12 cellular contexts compared by ENCODE assay signal in genomic region chr10:7667262-7668141, GRCh38. TPM values are rescaled to one million over a fixed set of nuclear protein-coding genes. Genes with fewer than 3 reads are reported as not detected.
DNase-seq lines count a peak whose midpoint lies in the region; ATAC-seq and TF ChIP-seq lines count a peak whose summit lies in the region.
"Had no signal": no experiment of that assay in that cellular context is flagged by ENCODE, and none has a peak within 500 bp of the region (broad histone marks: within the 10 kb centered on the region; RNA-seq: fewer than 3 reads in every experiment).

No MANE protein-coding gene starts in this region.

- peaks cover 64% of the 10 kb centered on the region for H3K27me3 Mint-ChIP-seq in Calu3 (ENCODE audit: unreplicated experiment)

- TF ChIP-seq CTCF in Calu3 (IDR thresholded peaks at IDR 0.05; ENCODE audit: unreplicated experiment) (no peak), left ventricle myocardium inferior (IDR thresholded peaks at IDR 0.05; ENCODE audit: borderline replicate concordance) (no peak)

- peak overlapping the region; percentile 17 for H2AFZ ChIP-seq in trophoblast cell (ENCODE audit: insufficient read depth, low read length, poor library complexity)

- H3K36me3 ChIP-seq in left ventricle myocardium inferior (no peaks in the 10 kb centered on the region), trophoblast cell (ENCODE audit: control insufficient read depth in 1 of 2, insufficient read depth in 2 of 2, low read length in 2 of 2) (no peaks in the 10 kb centered on the region)

- H3K9me3 Mint-ChIP-seq in Calu3 (ENCODE audit: low read depth, unreplicated experiment), result no peaks in the 10 kb centered on the region

- H3K4me1 ChIP-seq in left ventricle myocardium inferior, result peaks cover 24% of the 10 kb centered on the region
- peaks cover 0 to 7% of the 10 kb centered on the region in 2 experiments for H3K4me1 ChIP-seq in trophoblast cell (ENCODE audit: control insufficient read depth in 1 of 2, insufficient read depth in 2 of 2, low read length in 2 of 2)

- H3K14ac ChIP-seq in trophoblast cell (ENCODE audit: low read length), result no peak overlapping the region

- no peak overlapping the region for H3K9ac ChIP-seq in trophoblast cell (ENCODE audit: low read length)

- H2BK5ac ChIP-seq in trophoblast cell (ENCODE audit: low read depth, low read length, poor library complexity), result no peak overlapping the region

- H3K18ac ChIP-seq in trophoblast cell (ENCODE audit: low read length), result no peak overlapping the region

- H3K36me3 Mint-ChIP-seq in Calu3 (ENCODE audit: insufficient read depth, unreplicated experiment), result peaks cover 14% of the 10 kb centered on the region

- H3K27me3 ChIP-seq in left ventricle myocardium inferior (ENCODE audit: low read depth), result peaks cover 65% of the 10 kb centered on the region
- peaks cover 10% of the 10 kb centered on the region for H3K27me3 ChIP-seq in trophoblast cell (ENCODE audit: insufficient read depth, low read length)

- H4K8ac ChIP-seq in trophoblast cell (ENCODE audit: low read depth, low read length), result no peak overlapping the region

- H3K4me3 ChIP-seq in left ventricle myocardium inferior (peak overlapping the region; percentile 84), trophoblast cell (ENCODE audit: low read depth, low read length) (peak overlapping the region; percentile 20)

- no peak for DNase-seq in Calu3
- peak; percentile 5 for DNase-seq in activated CD4-positive, alpha-beta T cell treated with anti-CD3 and anti-CD28 coated beads, Interleukin-2, amount 50 U/mL, for 4 hours
- peak; percentile 19 for DNase-seq in left ventricle myocardium inferior
- peak; percentile 37 to 55 for DNase-seq in trophoblast cell
- no peak for DNase-seq in DMS79 treated with DMSO at 0.1 percent for 48 hours (lab: John Stamatoyannopoulos, UW)
- no peak for DNase-seq in amniotic stem cell (lab: John Stamatoyannopoulos, UW)
- no peak for DNase-seq in activated gamma-delta T cell treated with Interleukin-2 at 50 U/mL for 16 hours
- DNase-seq: DND-41, left colon had no signal

- ATAC-seq in GM21723 (IDR thresholded peaks at IDR 0.05; ENCODE audit: unreplicated experiment), result no peak
- ATAC-seq: left colon, Panc1 had no signal

- no peak overlapping the region for H4K12ac ChIP-seq in trophoblast cell (ENCODE audit: low read depth, low read length)

- no peak overlapping the region for H2BK12ac ChIP-seq in trophoblast cell (ENCODE audit: low read length)

- no peak overlapping the region for H3K23ac ChIP-seq in trophoblast cell (ENCODE audit: low read length)

- no peak overlapping the region for H2BK120ac ChIP-seq in trophoblast cell (ENCODE audit: insufficient read depth, low read length, poor library complexity)

- no peak overlapping the region for H3K4ac ChIP-seq in trophoblast cell (ENCODE audit: low read depth, low read length)

- no peak overlapping the region for H2AK5ac ChIP-seq in trophoblast cell (ENCODE audit: low read length)

- intact Hi-C loops in Calu3 (cut with micrococcal nuclease; ENCODE audit: unreplicated experiment) (no loop called here), left ventricle myocardium inferior (cut with micrococcal nuclease) (no loop called here)

- H3K27ac ChIP-seq in left ventricle myocardium inferior (replicated peaks) (peak overlapping the region; percentile 56), trophoblast cell (ENCODE audit: low read depth, low read length) (no peak overlapping the region)

- no TSS peak for BruUV-seq in Calu3 (replicated peaks; lab: Mats Ljungman, UMichigan)

- WGBS in trophoblast cell (ENCODE audit: extremely low coverage, insufficient coverage, insufficient read length), result no CpG with 5 or more reads among the region's 44 CpGs

- peaks cover 3% of the 10 kb centered on the region for H3K79me1 ChIP-seq in trophoblast cell (ENCODE audit: low read length)

- H3K9me3 ChIP-seq in left ventricle myocardium inferior (replicated peaks) (no peaks in the 10 kb centered on the region), trophoblast cell (ENCODE audit: insufficient read depth, low read depth, low read length) (no peaks in the 10 kb centered on the region)

- peaks cover 8% of the 10 kb centered on the region for H3K4me1 Mint-ChIP-seq in Calu3 (ENCODE audit: low read depth, unreplicated experiment)

- H3K4me3 Mint-ChIP-seq in Calu3 (ENCODE audit: low read depth, unreplicated experiment), result peak overlapping the region; percentile 66

- no peaks in the 10 kb centered on the region for H3K79me2 ChIP-seq in trophoblast cell (ENCODE audit: control insufficient read depth, insufficient read depth, low read length, poor library complexity)

- H3K4me2 ChIP-seq in trophoblast cell (ENCODE audit: low read length), result peak overlapping the region; percentile 64

- no peak overlapping the region for H3K27ac Mint-ChIP-seq in Calu3 (ENCODE audit: unreplicated experiment)

- no peak overlapping the region for H4K91ac ChIP-seq in trophoblast cell (ENCODE audit: low read depth, low read length)

- CTCF ChIA-PET in Calu3 (lab: Charles Lee), result no interaction called here

RNA-seq across cellular contexts. Expression of gene ITIH5, which starts 0.7 kb away (rescaled TPM):
- total RNA-seq in Calu3 (2022) (2.0 and 5.2 TPM in 2 replicates), left ventricle myocardium inferior (10.8 TPM)
- polyA plus RNA-seq in trophoblast cell (2013), result 13.5 and 14.4 TPM in 2 replicates
- total RNA-seq: HT1080 had no signal

RNA-seq across cellular contexts. Expression of gene ITIH2, which starts 35.6 kb away (rescaled TPM):
- total RNA-seq in Calu3 (2022), result 1.1 and 1.7 TPM in 2 replicates
- total RNA-seq in left ventricle myocardium inferior, result not detected
- not detected in 2 replicates for polyA plus RNA-seq in trophoblast cell (2013)
- total RNA-seq: HT1080, left colon had no signal

Comparison
In these comparisons a context has a peak if more than half of its experiments do, and no peak if none do; other contexts are left out.
1. DNase-seq: peak in activated CD4-positive, alpha-beta T cell treated with anti-CD3 and anti-CD28 coated beads, Interleukin-2, amount 50 U/mL, for 4 hours (2 of 2), left ventricle myocardium inferior (single experiment) and trophoblast cell (2 of 2); none in Calu3 (single experiment), DMS79 treated with DMSO at 0.1 percent for 48 hours (single experiment), amniotic stem cell (single experiment) and activated gamma-delta T cell treated with Interleukin-2 at 50 U/mL for 16 hours (single experiment).